Comparison of ENCODE assay signal across 9 cellular contexts in genomic region chr10:128125416-128125943, GRCh38. TPM values are rescaled to one million over a fixed set of nuclear protein-coding genes. Genes with fewer than 3 reads are reported as not detected.
DNase-seq lines count a peak whose midpoint lies in the region; ATAC-seq and TF ChIP-seq lines count a peak whose summit lies in the region.
"Had no signal": no experiment of that assay in that cellular context is flagged by ENCODE, and none has a peak within 500 bp of the region (broad histone marks: within the 10 kb centered on the region; RNA-seq: fewer than 3 reads in every experiment).

No MANE protein-coding gene starts in this region.

- CTCF ChIA-PET in activated CD8-positive, alpha-beta T cell treated with anti-CD3 and anti-CD28 coated beads, Interleukin-2, amount 10 ng/mL, durations not matched to agents 7 days and 5 days (lab: Charles Lee), result interaction anchor here (0.8 to 2.2 kb wide), 4 partner anchors 11 to 56 kb away, joined by 3 to 7 read pairs (median 4); no protein-coding TSS in a partner anchor

- H3K4me1 ChIP-seq in heart right ventricle (peaks cover 6 to 31% (median 17%) of the 10 kb centered on the region in 9 donors), skeletal muscle tissue (ENCODE audit: control insufficient read depth in 3 of 3, insufficient read depth in 3 of 3, low read length in 3 of 3) (peaks cover 13 to 17% (median 13%) of the 10 kb centered on the region in 3 donors)

- H3K36me3 ChIP-seq in heart right ventricle, result peaks cover 0 to 16% (median 0%) of the 10 kb centered on the region in 9 donors
- H3K36me3 ChIP-seq in skeletal muscle tissue (ENCODE audit: control insufficient read depth in 3 of 3, insufficient read depth in 3 of 3, low read length in 3 of 3), result no peaks in the 10 kb centered on the region

- H3K4me3 ChIP-seq in heart right ventricle (peak overlapping the region; percentile 26 to 83 (median 65)), skeletal muscle tissue (ENCODE audit: low read length in 3 of 3) (peak overlapping the region; percentile 38 to 69 (median 58))

- intact Hi-C loops in heart right ventricle (cut with DNase I), result no loop called here

- H3K9ac ChIP-seq in skeletal muscle tissue (ENCODE audit: low read depth in 1 of 3, low read length in 3 of 3), result no peak overlapping the region

- peaks cover 2% of the 10 kb centered on the region for H3K27me3 Mint-ChIP-seq in activated CD8-positive, alpha-beta T cell treated with anti-CD3 and anti-CD28 coated beads, Interleukin-2, amount 10 ng/mL, durations not matched to agents 7 days and 5 days (ENCODE audit: low read depth)

- H3K27ac ChIP-seq in heart right ventricle (peak overlapping the region in 1 of 10 donors; percentile 68), skeletal muscle tissue (ENCODE audit: low read depth, low read length) (no peak overlapping the region)
- H3K27ac ChIP-seq: epithelial cell of prostate had no signal

- peak overlapping the region; percentile 93 for H3K27ac Mint-ChIP-seq in activated CD8-positive, alpha-beta T cell treated with anti-CD3 and anti-CD28 coated beads, Interleukin-2, amount 10 ng/mL, durations not matched to agents 7 days and 5 days

- no peak for TF ChIP-seq CTCF in heart right ventricle (IDR thresholded peaks at IDR 0.05)

- peaks cover 46% of the 10 kb centered on the region for H3K36me3 Mint-ChIP-seq in activated CD8-positive, alpha-beta T cell treated with anti-CD3 and anti-CD28 coated beads, Interleukin-2, amount 10 ng/mL, durations not matched to agents 7 days and 5 days (ENCODE audit: low read depth)

- no peaks in the 10 kb centered on the region for H3K9me3 Mint-ChIP-seq in activated CD8-positive, alpha-beta T cell treated with anti-CD3 and anti-CD28 coated beads, Interleukin-2, amount 10 ng/mL, durations not matched to agents 7 days and 5 days (ENCODE audit: insufficient read depth)

- H3K27me3 ChIP-seq in heart right ventricle, result peaks cover 0 to 53% (median 40%) of the 10 kb centered on the region in 7 donors
- peaks cover 17 to 33% (median 22%) of the 10 kb centered on the region in 3 donors for H3K27me3 ChIP-seq in skeletal muscle tissue (ENCODE audit: control insufficient read depth in 3 of 3, insufficient read depth in 3 of 3, low read length in 3 of 3)

- peak overlapping the region; percentile 95 for H3K4me3 Mint-ChIP-seq in activated CD8-positive, alpha-beta T cell treated with anti-CD3 and anti-CD28 coated beads, Interleukin-2, amount 10 ng/mL, durations not matched to agents 7 days and 5 days

- WGBS in heart right ventricle, 2 donors, result 2 to 3% methylated on average over 33 of the region's 33 CpGs

- DNase-seq in stimulated activated CD4-positive, alpha-beta T cell treated with anti-CD3 and anti-CD28 coated beads, Interleukin-12 subunit alpha, Interleukin-12 subunit beta, amount 100 ng/mL, for 4 hours, result peak; percentile 16
- no peak for DNase-seq in stimulated activated CD4-positive, alpha-beta T cell treated with anti-CD3 and anti-CD28 coated beads, Interleukin-4, amount 100 ng/mL, for 4 hours
- DNase-seq in activated CD8-positive, alpha-beta T cell treated with anti-CD3 and anti-CD28 coated beads, Interleukin-2, amount 10 ng/mL, durations not matched to agents 7 days and 5 days, result no peak
- no peak for DNase-seq in heart right ventricle
- DNase-seq in inferior parietal cortex (ENCODE audit: extremely low spot score), result no peak

- POLR2A ChIA-PET in activated CD8-positive, alpha-beta T cell treated with anti-CD3 and anti-CD28 coated beads, Interleukin-2, amount 10 ng/mL, durations not matched to agents 7 days and 5 days (lab: Charles Lee), result interaction anchor here (0.5 to 2.5 kb wide), 15 partner anchors 9 to 78 kb away, joined by 3 to 17 read pairs (median 4); no protein-coding TSS in a partner anchor

- peaks cover 46% of the 10 kb centered on the region for H3K4me1 Mint-ChIP-seq in activated CD8-positive, alpha-beta T cell treated with anti-CD3 and anti-CD28 coated beads, Interleukin-2, amount 10 ng/mL, durations not matched to agents 7 days and 5 days (ENCODE audit: low read depth)

- no peaks in the 10 kb centered on the region for H3K9me3 ChIP-seq in heart right ventricle
- no peaks in the 10 kb centered on the region for H3K9me3 ChIP-seq in skeletal muscle tissue (ENCODE audit: control insufficient read depth in 3 of 3, low read length in 3 of 3)

- ATAC-seq in activated CD8-positive, alpha-beta T cell treated with anti-CD3 and anti-CD28 coated beads, Interleukin-2, amount 10 ng/mL, durations not matched to agents 7 days and 5 days, result no peak
- ATAC-seq in heart right ventricle, result peak in 1 of 8 donors; percentile 44
- ATAC-seq in HG02571 (IDR thresholded peaks at IDR 0.05; ENCODE audit: unreplicated experiment), result no peak
- no peak for ATAC-seq in GM18909 (IDR thresholded peaks at IDR 0.05; ENCODE audit: poor library complexity, unreplicated experiment)

RNA-seq across cellular contexts. Expression of gene MKI67, which starts 0.7 kb away (rescaled TPM):
- 100 to 1,000 TPM; 356 to 368 TPM for total RNA-seq in activated CD8-positive, alpha-beta T cell treated with anti-CD3 and anti-CD28 coated beads, Interleukin-2, amount 10 ng/mL, durations not matched to agents 7 days and 5 days
- total RNA-seq in heart right ventricle, result 10 to 100 TPM in 1 of 10 donors, 1 to 10 TPM in 4, under 1 TPM in 5; 0.28 to 19.1 (median 0.72) TPM
- under 1 TPM; 0.09 to 0.15 TPM for polyA plus RNA-seq in heart right ventricle
- 6.3 TPM for total RNA-seq in skeletal muscle tissue

Comparison
In these comparisons a context has a peak if more than half of its experiments do, and no peak if none do; other contexts are left out.
1. RNA of gene MKI67, which starts 0.7 kb away (total RNA-seq): 356 to 368 TPM in activated CD8-positive, alpha-beta T cell treated with anti-CD3 and anti-CD28 coated beads, Interleukin-2, amount 10 ng/mL, durations not matched to agents 7 days and 5 days; 6.3 TPM in skeletal muscle tissue (single experiment) and 0.28 to 19.1 TPM in heart right ventricle; every median in the first group is over 10 times any median in the second.